In the genomic region with DNA sequence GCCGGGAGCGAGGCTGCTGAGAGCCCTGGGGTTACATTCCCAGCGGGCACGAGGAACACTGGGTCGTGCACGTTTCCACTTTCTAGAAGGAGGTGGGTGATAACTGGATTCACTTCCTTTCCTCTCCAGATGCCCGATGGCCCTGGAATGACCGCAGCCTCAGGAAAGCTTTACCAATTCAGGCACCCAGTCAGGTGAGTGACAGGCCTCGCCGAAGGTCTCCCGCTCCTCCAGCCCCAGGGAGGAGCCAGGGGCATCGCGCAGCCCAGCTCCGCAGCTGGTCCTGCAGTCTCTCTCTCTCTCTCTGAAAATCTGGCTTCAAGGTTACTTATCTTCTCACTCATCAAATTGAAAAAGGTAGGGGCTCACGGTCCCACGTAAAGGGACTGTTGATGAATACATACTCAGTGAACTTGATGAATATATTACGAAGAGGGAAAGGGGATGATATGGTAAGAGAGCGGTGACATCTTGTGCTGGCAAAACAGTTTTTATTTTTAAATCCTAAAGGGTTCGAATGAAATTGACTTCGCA, we compare ENCODE assay signal across 1 cellular context.
TF ChIP-seq lines count a peak whose summit lies in the region.

No MANE protein-coding gene starts in this region.

TF ChIP-seq in HepG2, 621 proteins besides CTCF, POLR2A, EP300 and RAD21:
- TF ChIP-seq, protein P1, sequence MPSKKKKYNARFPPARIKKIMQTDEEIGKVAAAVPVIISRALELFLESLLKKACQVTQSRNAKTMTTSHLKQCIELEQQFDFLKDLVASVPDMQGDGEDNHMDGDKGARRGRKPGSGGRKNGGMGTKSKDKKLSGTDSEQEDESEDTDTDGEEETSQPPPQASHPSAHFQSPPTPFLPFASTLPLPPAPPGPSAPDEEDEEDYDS (CRISPR knock-in tag; IDR thresholded peaks at IDR 0.05), result no peak
- TF ChIP-seq PITX1 (CRISPR knock-in tag; IDR thresholded peaks at IDR 0.05), result no peak
- TF ChIP-seq, protein P2, sequence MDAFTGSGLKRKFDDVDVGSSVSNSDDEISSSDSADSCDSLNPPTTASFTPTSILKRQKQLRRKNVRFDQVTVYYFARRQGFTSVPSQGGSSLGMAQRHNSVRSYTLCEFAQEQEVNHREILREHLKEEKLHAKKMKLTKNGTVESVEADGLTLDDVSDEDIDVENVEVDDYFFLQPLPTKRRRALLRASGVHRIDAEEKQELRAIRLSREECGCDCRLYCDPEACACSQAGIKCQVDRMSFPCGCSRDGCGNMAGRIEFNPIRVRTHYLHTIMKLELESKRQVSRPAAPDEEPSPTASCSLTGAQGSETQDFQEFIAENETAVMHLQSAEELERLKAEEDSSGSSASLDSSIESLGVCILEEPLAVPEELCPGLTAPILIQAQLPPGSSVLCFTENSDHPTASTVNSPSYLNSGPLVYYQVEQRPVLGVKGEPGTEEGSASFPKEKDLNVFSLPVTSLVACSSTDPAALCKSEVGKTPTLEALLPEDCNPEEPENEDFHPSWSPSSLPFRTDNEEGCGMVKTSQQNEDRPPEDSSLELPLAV (CRISPR knock-in tag; conservative IDR thresholded peaks at IDR 0.05; ENCODE audit: low read depth), result no peak
- no peak for TF ChIP-seq KDM2A (CRISPR knock-in tag; IDR thresholded peaks at IDR 0.05; ENCODE audit: borderline replicate concordance, low read depth)
- no peak for TF ChIP-seq ZNF331 (CRISPR knock-in tag; IDR thresholded peaks at IDR 0.05)
- TF ChIP-seq NR2F1 (CRISPR knock-in tag; IDR thresholded peaks at IDR 0.05), result no peak
- TF ChIP-seq, protein P3, sequence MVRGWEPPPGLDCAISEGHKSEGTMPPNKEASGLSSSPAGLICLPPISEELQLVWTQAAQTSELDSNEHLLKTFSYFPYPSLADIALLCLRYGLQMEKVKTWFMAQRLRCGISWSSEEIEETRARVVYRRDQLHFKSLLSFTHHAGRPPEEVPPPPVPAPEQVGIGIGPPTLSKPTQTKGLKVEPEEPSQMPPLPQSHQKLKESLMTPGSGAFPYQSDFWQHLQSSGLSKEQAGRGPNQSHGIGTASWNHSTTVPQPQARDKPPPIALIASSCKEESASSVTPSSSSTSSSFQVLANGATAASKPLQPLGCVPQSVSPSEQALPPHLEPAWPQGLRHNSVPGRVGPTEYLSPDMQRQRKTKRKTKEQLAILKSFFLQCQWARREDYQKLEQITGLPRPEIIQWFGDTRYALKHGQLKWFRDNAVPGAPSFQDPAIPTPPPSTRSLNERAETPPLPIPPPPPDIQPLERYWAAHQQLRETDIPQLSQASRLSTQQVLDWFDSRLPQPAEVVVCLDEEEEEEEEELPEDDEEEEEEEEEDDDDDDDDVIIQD (CRISPR knock-in tag; IDR thresholded peaks at IDR 0.05; ENCODE audit: low read depth), result no peak
- TF ChIP-seq, protein P4, sequence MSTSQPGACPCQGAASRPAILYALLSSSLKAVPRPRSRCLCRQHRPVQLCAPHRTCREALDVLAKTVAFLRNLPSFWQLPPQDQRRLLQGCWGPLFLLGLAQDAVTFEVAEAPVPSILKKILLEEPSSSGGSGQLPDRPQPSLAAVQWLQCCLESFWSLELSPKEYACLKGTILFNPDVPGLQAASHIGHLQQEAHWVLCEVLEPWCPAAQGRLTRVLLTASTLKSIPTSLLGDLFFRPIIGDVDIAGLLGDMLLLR (CRISPR knock-in tag; IDR thresholded peaks at IDR 0.05), result no peak
- no peak for TF ChIP-seq MED13 (CRISPR knock-in tag; IDR thresholded peaks at IDR 0.05)
- TF ChIP-seq, protein P5, sequence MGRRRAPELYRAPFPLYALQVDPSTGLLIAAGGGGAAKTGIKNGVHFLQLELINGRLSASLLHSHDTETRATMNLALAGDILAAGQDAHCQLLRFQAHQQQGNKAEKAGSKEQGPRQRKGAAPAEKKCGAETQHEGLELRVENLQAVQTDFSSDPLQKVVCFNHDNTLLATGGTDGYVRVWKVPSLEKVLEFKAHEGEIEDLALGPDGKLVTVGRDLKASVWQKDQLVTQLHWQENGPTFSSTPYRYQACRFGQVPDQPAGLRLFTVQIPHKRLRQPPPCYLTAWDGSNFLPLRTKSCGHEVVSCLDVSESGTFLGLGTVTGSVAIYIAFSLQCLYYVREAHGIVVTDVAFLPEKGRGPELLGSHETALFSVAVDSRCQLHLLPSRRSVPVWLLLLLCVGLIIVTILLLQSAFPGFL (CRISPR knock-in tag; IDR thresholded peaks at IDR 0.05), result no peak
- TF ChIP-seq ZFP62 (CRISPR knock-in tag; IDR thresholded peaks at IDR 0.05), result no peak
- TF ChIP-seq, protein P6, sequence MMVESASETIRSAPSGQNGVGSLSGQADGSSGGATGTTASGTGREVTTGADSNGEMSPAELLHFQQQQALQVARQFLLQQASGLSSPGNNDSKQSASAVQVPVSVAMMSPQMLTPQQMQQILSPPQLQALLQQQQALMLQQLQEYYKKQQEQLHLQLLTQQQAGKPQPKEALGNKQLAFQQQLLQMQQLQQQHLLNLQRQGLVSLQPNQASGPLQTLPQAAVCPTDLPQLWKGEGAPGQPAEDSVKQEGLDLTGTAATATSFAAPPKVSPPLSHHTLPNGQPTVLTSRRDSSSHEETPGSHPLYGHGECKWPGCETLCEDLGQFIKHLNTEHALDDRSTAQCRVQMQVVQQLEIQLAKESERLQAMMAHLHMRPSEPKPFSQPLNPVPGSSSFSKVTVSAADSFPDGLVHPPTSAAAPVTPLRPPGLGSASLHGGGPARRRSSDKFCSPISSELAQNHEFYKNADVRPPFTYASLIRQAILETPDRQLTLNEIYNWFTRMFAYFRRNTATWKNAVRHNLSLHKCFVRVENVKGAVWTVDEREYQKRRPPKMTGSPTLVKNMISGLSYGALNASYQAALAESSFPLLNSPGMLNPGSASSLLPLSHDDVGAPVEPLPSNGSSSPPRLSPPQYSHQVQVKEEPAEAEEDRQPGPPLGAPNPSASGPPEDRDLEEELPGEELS (CRISPR knock-in tag; IDR thresholded peaks at IDR 0.05), result no peak
